ENCODE assay signal across 24 cellular contexts in genomic region chr18:2758309-2758708, GRCh38.
A peak's percentile ranks its signal among the peaks of the same experiment; 100 is the strongest.
DNase-seq lines count a peak whose midpoint lies in the region; ATAC-seq, FAIRE-seq and TF ChIP-seq lines count a peak whose summit lies in the region.
"Had no signal": no experiment of that assay in that cellular context is flagged by ENCODE, and none has a peak within 500 bp of the region (broad histone marks: within the 10 kb centered on the region; RNA-seq: fewer than 3 reads in every experiment).

No MANE protein-coding gene starts in this region.

- peaks cover 27% of the 10 kb centered on the region for H3K4me1 Mint-ChIP-seq in activated naive CD8-positive, alpha-beta T cell (ENCODE audit: low read depth)
- peaks cover 13% of the 10 kb centered on the region for H3K4me1 Mint-ChIP-seq in activated naive CD8-positive, alpha-beta T cell treated with anti-CD3 and anti-CD28 coated beads, Interleukin-2, amount 50 U/mL, for 24 hours
- H3K4me1 Mint-ChIP-seq in T-helper 17 cell = peaks cover 13% of the 10 kb centered on the region
- H3K4me1 Mint-ChIP-seq: CD14-positive monocyte, WTC11 had no signal

- no peak for TF ChIP-seq CTCF in esophagus muscularis mucosa (IDR thresholded peaks at IDR 0.05)

- H3K27ac ChIP-seq in esophagus muscularis mucosa (replicated peaks in 1 of 4) = no peak overlapping the region
- H3K27ac ChIP-seq: cardiac muscle cell, SK-N-MC, upper lobe of right lung had no signal

- TF ChIP-seq POLR2A in esophagus muscularis mucosa (IDR thresholded peaks at IDR 0.05; ENCODE audit: low read depth) = no peak

- H3K27me3 ChIP-seq in esophagus muscularis mucosa = no peaks in the 10 kb centered on the region
- H3K27me3 ChIP-seq: cardiac muscle cell, upper lobe of right lung had no signal

- H3K4me3 ChIP-seq in esophagus muscularis mucosa = no peak overlapping the region
- H3K4me3 ChIP-seq: cardiac muscle cell, SK-N-MC, upper lobe of right lung had no signal

- H3K4me1 ChIP-seq in esophagus muscularis mucosa = no peaks in the 10 kb centered on the region
- H3K4me1 ChIP-seq: upper lobe of right lung had no signal

- intact Hi-C loops in esophagus muscularis mucosa (cut with DNase I) = no loop called here

- ATAC-seq in activated naive CD8-positive, alpha-beta T cell treated with anti-CD3 and anti-CD28 coated beads, Interleukin-2, amount 50 U/mL, for 24 hours = no peak
- ATAC-seq in T-helper 17 cell (no peak), HG02970 (IDR thresholded peaks at IDR 0.05; ENCODE audit: low FRiP score, unreplicated experiment) (no peak)
- ATAC-seq: right cardiac atrium, upper lobe of right lung, WTC11 had no signal

- TF ChIP-seq EP300 in esophagus muscularis mucosa (IDR thresholded peaks at IDR 0.05) = no peak

- H3K27me3 Mint-ChIP-seq in activated naive CD8-positive, alpha-beta T cell = no peaks in the 10 kb centered on the region
- H3K27me3 Mint-ChIP-seq in activated naive CD8-positive, alpha-beta T cell treated with anti-CD3 and anti-CD28 coated beads, Interleukin-2, amount 50 U/mL, for 24 hours = no peaks in the 10 kb centered on the region
- no peaks in the 10 kb centered on the region for H3K27me3 Mint-ChIP-seq in T-helper 17 cell
- H3K27me3 Mint-ChIP-seq: dendritic cell treated with granulocyte-macrophage colony-stimulating factor and Interleukin-4, amounts not matched to agents 40 ng/mL and 50 ng/mL, for 4 days had no signal

- H3K9me3 ChIP-seq in T-helper 17 cell (ENCODE audit: control insufficient read depth, low read length, poor library complexity, severe bottlenecking) (no peaks in the 10 kb centered on the region), esophagus muscularis mucosa (no peaks in the 10 kb centered on the region)
- H3K9me3 ChIP-seq: upper lobe of right lung had no signal

- FAIRE-seq in islet of Langerhans (lab: Jason Lieb, UNC) (peak; percentile 72), urothelium cell line (lab: Jason Lieb, UNC) (peak; percentile 76)

- H3K27ac Mint-ChIP-seq in activated naive CD8-positive, alpha-beta T cell = peak overlapping the region; percentile 42
- H3K27ac Mint-ChIP-seq in activated naive CD8-positive, alpha-beta T cell treated with anti-CD3 and anti-CD28 coated beads, Interleukin-2, amount 50 U/mL, for 24 hours = no peak overlapping the region
- peak overlapping the region; percentile 66 for H3K27ac Mint-ChIP-seq in T-helper 17 cell
- H3K27ac Mint-ChIP-seq: dendritic cell treated with granulocyte-macrophage colony-stimulating factor and Interleukin-4, amounts not matched to agents 40 ng/mL and 50 ng/mL, for 4 days; T-helper 2 cell treated with Interferon-gamma antibody and Interleukin-4, amounts not matched to agents 5 μg/mL and 100 μg/mL, for 36 hours; WTC11 had no signal

- WGBS in esophagus muscularis mucosa = 78% methylated on average over 1 of the region's 1 CpG

- H3K36me3 Mint-ChIP-seq in activated naive CD8-positive, alpha-beta T cell = peaks cover 5% of the 10 kb centered on the region
- H3K36me3 Mint-ChIP-seq in activated naive CD8-positive, alpha-beta T cell treated with anti-CD3 and anti-CD28 coated beads, Interleukin-2, amount 50 U/mL, for 24 hours (ENCODE audit: low read depth) = peaks cover 39% of the 10 kb centered on the region
- H3K36me3 Mint-ChIP-seq in T-helper 17 cell (ENCODE audit: low read depth) = peaks cover 2% of the 10 kb centered on the region

- peaks cover 24 to 63% (median 48%) of the 10 kb centered on the region in 4 donors for H3K36me3 ChIP-seq in esophagus muscularis mucosa

- no peak overlapping the region for H3K4me3 Mint-ChIP-seq in activated naive CD8-positive, alpha-beta T cell
- no peak overlapping the region for H3K4me3 Mint-ChIP-seq in activated naive CD8-positive, alpha-beta T cell treated with anti-CD3 and anti-CD28 coated beads, Interleukin-2, amount 50 U/mL, for 24 hours
- no peak overlapping the region for H3K4me3 Mint-ChIP-seq in T-helper 17 cell
- H3K4me3 Mint-ChIP-seq: CD14-positive monocyte; dendritic cell treated with granulocyte-macrophage colony-stimulating factor and Interleukin-4, amounts not matched to agents 40 ng/mL and 50 ng/mL, for 4 days; T-helper 2 cell treated with Interferon-gamma antibody and Interleukin-4, amounts not matched to agents 5 μg/mL and 100 μg/mL, for 36 hours; WTC11 had no signal

- no peak for DNase-seq in activated naive CD8-positive, alpha-beta T cell treated with anti-CD3 and anti-CD28 coated beads, Interleukin-2, amount 50 U/mL, for 24 hours
- no peak for DNase-seq in T-helper 17 cell
- no peak for DNase-seq in urothelium cell line (ENCODE audit: low spot score)
- no peak for DNase-seq in esophagus muscularis mucosa (ENCODE audit: extremely low spot score)
- DNase-seq: activated gamma-delta T cell treated with Interleukin-2 at 50 U/mL for 16 hours; anterior cingulate cortex; DMS53; GF-D8; HCEC 1CT; mesenchymal stem cell; NCI-H146; NCI-H526; right cardiac atrium; stimulated activated CD4-positive, alpha-beta T cell treated with anti-CD3 and anti-CD28 coated beads, Interleukin-12 subunit alpha, Interleukin-12 subunit beta, amount 100 ng/mL, for 4 hours; upper lobe of right lung had no signal

- no peaks in the 10 kb centered on the region for H3K9me3 Mint-ChIP-seq in activated naive CD8-positive, alpha-beta T cell (ENCODE audit: low read depth)
- H3K9me3 Mint-ChIP-seq in activated naive CD8-positive, alpha-beta T cell treated with anti-CD3 and anti-CD28 coated beads, Interleukin-2, amount 50 U/mL, for 24 hours = no peaks in the 10 kb centered on the region
- H3K9me3 Mint-ChIP-seq: CD14-positive monocyte; dendritic cell treated with granulocyte-macrophage colony-stimulating factor and Interleukin-4, amounts not matched to agents 40 ng/mL and 50 ng/mL, for 4 days; T-helper 2 cell treated with Interferon-gamma antibody and Interleukin-4, amounts not matched to agents 5 μg/mL and 100 μg/mL, for 36 hours; WTC11 had no signal
